Comparison of ENCODE assay signal across 1 cellular context in the genomic region with DNA sequence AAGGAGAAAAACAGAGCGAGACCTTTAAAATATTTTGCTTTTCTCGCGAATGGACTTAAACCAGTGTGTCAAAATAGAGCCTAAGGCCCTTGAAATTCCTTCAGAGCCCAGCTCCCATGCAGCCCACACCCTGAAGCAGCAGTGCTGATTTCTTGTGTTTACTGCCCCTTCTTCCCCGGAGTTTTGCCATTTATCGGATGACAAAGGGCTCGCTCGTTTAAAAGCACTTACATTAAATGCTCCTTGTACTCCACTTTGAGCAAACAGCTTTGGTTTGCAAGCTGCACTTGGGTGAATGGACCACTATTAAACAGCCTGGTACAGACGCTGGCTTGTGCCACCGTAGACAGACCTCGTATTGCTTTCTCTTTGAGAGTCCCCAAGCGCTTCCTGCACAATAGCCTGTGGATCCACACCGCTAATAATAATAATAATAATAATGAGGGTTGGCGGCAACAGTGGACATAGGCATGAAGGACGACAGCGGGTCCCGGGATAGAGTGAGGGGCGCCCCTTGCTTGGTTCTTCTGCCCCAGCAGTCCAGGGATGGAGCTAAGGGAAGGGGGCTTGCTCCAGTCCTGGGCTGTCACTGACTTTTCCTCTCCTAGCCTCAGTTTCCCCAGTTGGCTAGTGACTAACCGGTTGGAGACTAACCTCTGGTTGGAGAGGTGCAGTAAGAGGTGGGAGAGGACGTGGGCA.
TF ChIP-seq lines count a peak whose summit lies in the region.

No MANE protein-coding gene starts in this region.

TF ChIP-seq in SK-N-SH, 30 proteins besides CTCF, POLR2A, EP300 and RAD21 (continued from another document):
- TF ChIP-seq, protein P1, sequence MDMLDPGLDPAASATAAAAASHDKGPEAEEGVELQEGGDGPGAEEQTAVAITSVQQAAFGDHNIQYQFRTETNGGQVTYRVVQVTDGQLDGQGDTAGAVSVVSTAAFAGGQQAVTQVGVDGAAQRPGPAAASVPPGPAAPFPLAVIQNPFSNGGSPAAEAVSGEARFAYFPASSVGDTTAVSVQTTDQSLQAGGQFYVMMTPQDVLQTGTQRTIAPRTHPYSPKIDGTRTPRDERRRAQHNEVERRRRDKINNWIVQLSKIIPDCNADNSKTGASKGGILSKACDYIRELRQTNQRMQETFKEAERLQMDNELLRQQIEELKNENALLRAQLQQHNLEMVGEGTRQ (IDR thresholded peaks at IDR 0.05; ENCODE audit: borderline replicate concordance, low read depth, low read length): no peak
- TF ChIP-seq, protein P2, sequence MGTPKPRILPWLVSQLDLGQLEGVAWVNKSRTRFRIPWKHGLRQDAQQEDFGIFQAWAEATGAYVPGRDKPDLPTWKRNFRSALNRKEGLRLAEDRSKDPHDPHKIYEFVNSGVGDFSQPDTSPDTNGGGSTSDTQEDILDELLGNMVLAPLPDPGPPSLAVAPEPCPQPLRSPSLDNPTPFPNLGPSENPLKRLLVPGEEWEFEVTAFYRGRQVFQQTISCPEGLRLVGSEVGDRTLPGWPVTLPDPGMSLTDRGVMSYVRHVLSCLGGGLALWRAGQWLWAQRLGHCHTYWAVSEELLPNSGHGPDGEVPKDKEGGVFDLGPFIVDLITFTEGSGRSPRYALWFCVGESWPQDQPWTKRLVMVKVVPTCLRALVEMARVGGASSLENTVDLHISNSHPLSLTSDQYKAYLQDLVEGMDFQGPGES (IDR thresholded peaks at IDR 0.05; ENCODE audit: low read depth, low read length): no peak
- TF ChIP-seq, protein P3, sequence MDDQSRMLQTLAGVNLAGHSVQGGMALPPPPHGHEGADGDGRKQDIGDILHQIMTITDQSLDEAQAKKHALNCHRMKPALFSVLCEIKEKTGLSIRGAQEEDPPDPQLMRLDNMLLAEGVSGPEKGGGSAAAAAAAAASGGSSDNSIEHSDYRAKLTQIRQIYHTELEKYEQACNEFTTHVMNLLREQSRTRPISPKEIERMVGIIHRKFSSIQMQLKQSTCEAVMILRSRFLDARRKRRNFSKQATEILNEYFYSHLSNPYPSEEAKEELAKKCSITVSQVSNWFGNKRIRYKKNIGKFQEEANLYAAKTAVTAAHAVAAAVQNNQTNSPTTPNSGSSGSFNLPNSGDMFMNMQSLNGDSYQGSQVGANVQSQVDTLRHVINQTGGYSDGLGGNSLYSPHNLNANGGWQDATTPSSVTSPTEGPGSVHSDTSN (IDR thresholded peaks at IDR 0.05): no peak
TF ChIP-seq in SK-N-SH: peak in this region for 0.
